Comparison of ENCODE assay signal across 12 cellular contexts in genomic region chr2:141534671-141535359, GRCh38.
DNase-seq lines count a peak whose midpoint lies in the region; ATAC-seq, FAIRE-seq and TF ChIP-seq lines count a peak whose summit lies in the region.
"Had no signal": no experiment of that assay in that cellular context is flagged by ENCODE, and none has a peak within 500 bp of the region (broad histone marks: within the 10 kb centered on the region; RNA-seq: fewer than 3 reads in every experiment).

No MANE protein-coding gene starts in this region.

- RAD21 ChIA-PET in GM12878 (lab: Charles Lee; ENCODE audit: unreplicated experiment): no interaction called here

- CTCF ChIA-PET in GM12878 (lab: Yijun Ruan, JAX): no interaction called here

- peak overlapping the region; percentile 45 for H3K4me2 ChIP-seq in GM12878 (ENCODE audit: control insufficient read depth, insufficient read depth)
- H3K4me2 ChIP-seq in H9 (ENCODE audit: insufficient read depth, insufficient read length, low read length): no peak overlapping the region
- no peak overlapping the region for H3K4me2 ChIP-seq in hepatocyte

- 19% methylated on average over 4 of the region's 4 CpGs for WGBS in GM12878 (ENCODE audit: insufficient coverage, insufficient replicate concordance, low lambda C conversion rate, missing lambda C conversion rate)
- no CpG with 5 or more reads among the region's 4 CpGs for WGBS in H9 (ENCODE audit: extremely low coverage, insufficient read length, low lambda C conversion rate)
- 76% methylated on average over 4 of the region's 4 CpGs for WGBS in hepatocyte (ENCODE audit: low lambda C conversion rate, missing lambda C conversion rate)

- no peak overlapping the region for H4K91ac ChIP-seq in H9 (ENCODE audit: insufficient read length, low read depth, low read length)

- peak; percentile 68 for DNase-seq in GDM1 (lab: John Stamatoyannopoulos, UW)
- DNase-seq in GM12878 (ENCODE audit: low read depth, low spot score): no peak
- no peak for DNase-seq in posterior vena cava (ENCODE audit: low spot score)
- no peak for DNase-seq in H9
- no peak for DNase-seq in hepatocyte (ENCODE audit: low spot score)
- no peak for DNase-seq in HPDE6-E6E7 (ENCODE audit: extremely low spot score)
- DNase-seq: activated naive CD4-positive, alpha-beta T cell treated with anti-CD3 and anti-CD28 coated beads for 36 hours; RPMI8226 had no signal

- peaks cover under 1% of the 10 kb centered on the region for H3K4me1 ChIP-seq in GM12878 (ENCODE audit: control insufficient read depth, insufficient read depth, low read length)
- H3K4me1 ChIP-seq in H9 (ENCODE audit: insufficient read depth, low read length): no peaks in the 10 kb centered on the region
- H3K4me1 ChIP-seq in hepatocyte (ENCODE audit: insufficient read depth): no peaks in the 10 kb centered on the region
- H3K4me1 ChIP-seq: parathyroid adenoma had no signal

- H3K9ac ChIP-seq in GM12878 (ENCODE audit: control insufficient read depth, insufficient read depth, low read length) (no peak overlapping the region), H9 (ENCODE audit: extremely low read depth, insufficient read length, low read length) (no peak overlapping the region)
- H3K9ac ChIP-seq: parathyroid adenoma had no signal

- no peak overlapping the region for H3K4ac ChIP-seq in H9 (ENCODE audit: low read depth, low read length)

- POLR2A ChIA-PET in GM12878 (lab: Charles Lee): no interaction called here

- H4K8ac ChIP-seq in H9 (replicated peaks; ENCODE audit: insufficient read length, low read depth, low read length): no peak overlapping the region

- no peak overlapping the region for H4K5ac ChIP-seq in H9 (ENCODE audit: insufficient read length, low read depth, low read length)

- 0 out of 2 replicates have a peak overlapping the region, but pooled peaks have one; percentile 2 for H3K4me3 ChIP-seq in GM12878
- H3K4me3 ChIP-seq in hepatocyte: no peak overlapping the region

- no peaks in the 10 kb centered on the region for H3K9me3 ChIP-seq in GM12878 (replicated peaks; ENCODE audit: control insufficient read depth, insufficient read depth, low read length)
- H3K9me3 ChIP-seq in H9 (ENCODE audit: control insufficient read depth, low read depth, low read length): no peaks in the 10 kb centered on the region
- no peaks in the 10 kb centered on the region for H3K9me3 ChIP-seq in hepatocyte (ENCODE audit: low read depth)

- TF ChIP-seq CTCF in GM12878 (IDR thresholded peaks at IDR 0.05 in 2 of 3, conservative IDR thresholded peaks at IDR 0.05 in 1 of 3; ENCODE audit: control insufficient read depth in 2 of 3, extremely low read depth in 1 of 3, insufficient read depth in 1 of 3, low read depth in 3 of 3, low read length in 3 of 3) (no peak), H9 (conservative IDR thresholded peaks at IDR 0.05) (no peak), hepatocyte (IDR thresholded peaks at IDR 0.05; ENCODE audit: poor library complexity) (no peak)

- H3K79me2 ChIP-seq in GM12878 (ENCODE audit: control insufficient read depth, insufficient read depth, low read length) (no peaks in the 10 kb centered on the region), H9 (ENCODE audit: insufficient read depth, low read length) (no peaks in the 10 kb centered on the region), hepatocyte (no peaks in the 10 kb centered on the region)
- H3K79me2 ChIP-seq: parathyroid adenoma had no signal

- H2AFZ ChIP-seq in GM12878 (ENCODE audit: control insufficient read depth, low read depth, low read length) (peak overlapping the region; percentile 0; the same call in 1 of the 2 replicates), H9 (ENCODE audit: low read length) (no peak overlapping the region), hepatocyte (no peak overlapping the region)
- H2AFZ ChIP-seq: parathyroid adenoma had no signal

- BruUV-seq in GM12878 (replicated peaks; lab: Mats Ljungman, UMichigan): no TSS peak

- ATAC-seq in GM21447 (IDR thresholded peaks at IDR 0.05; ENCODE audit: unreplicated experiment) (peak; percentile 73), HG03432 (IDR thresholded peaks at IDR 0.05; ENCODE audit: unreplicated experiment) (peak; percentile 90), GM12878 (peak; percentile 57)

- peak; percentile 82 for FAIRE-seq in GM12878 (lab: Jason Lieb, UNC)

- H3K9me2 ChIP-seq in hepatocyte (replicated peaks; ENCODE audit: insufficient read depth): no peaks in the 10 kb centered on the region

- no peak overlapping the region for H3K14ac ChIP-seq in H9 (ENCODE audit: insufficient read depth, low read length)

- no peak overlapping the region for H3K18ac ChIP-seq in H9 (ENCODE audit: insufficient read length, low read depth, low read length)

- no peak overlapping the region; a peak in 1 of 7 replicates for H3K27ac Mint-ChIP-seq in H9
- H3K27ac Mint-ChIP-seq: activated naive CD4-positive, alpha-beta T cell treated with anti-CD3 and anti-CD28 coated beads for 36 hours had no signal

- H2BK15ac ChIP-seq in H9 (ENCODE audit: low read depth, low read length): no peak overlapping the region

- no peak overlapping the region for H2BK12ac ChIP-seq in H9 (ENCODE audit: insufficient read length, low read depth, low read length)

- intact Hi-C loops in GM12878 (cut with micrococcal nuclease; ENCODE audit: unreplicated experiment): no loop called here
- intact Hi-C loops in posterior vena cava (cut with DNase I): no loop called here

- no peak overlapping the region for H2BK120ac ChIP-seq in H9 (ENCODE audit: low read depth, low read length, poor library complexity, severe bottlenecking)

- TF ChIP-seq RAD21 in GM12878 (IDR thresholded peaks at IDR 0.05; ENCODE audit: insufficient read depth, low read depth, low read length): no peak

- H3K4me1 Mint-ChIP-seq in H9: no peaks in the 10 kb centered on the region

- no peak overlapping the region for H3K56ac ChIP-seq in H9 (ENCODE audit: insufficient read length, low read depth, low read length)

- H3K9me3 Mint-ChIP-seq in H9: no peaks in the 10 kb centered on the region

- H3K4me3 Mint-ChIP-seq in H9: no peak overlapping the region
- H3K4me3 Mint-ChIP-seq: activated naive CD4-positive, alpha-beta T cell treated with anti-CD3 and anti-CD28 coated beads for 36 hours had no signal

- no peak overlapping the region for H2BK20ac ChIP-seq in H9 (ENCODE audit: low read depth, low read length, poor library complexity, severe bottlenecking)

- SMC1A ChIA-PET in GM12878 (lab: Charles Lee; ENCODE audit: uncharacterized antibody, unreplicated experiment): no interaction called here

- H3K27me3 Mint-ChIP-seq in H9 (ENCODE audit: low read depth): no peaks in the 10 kb centered on the region

- no peaks in the 10 kb centered on the region for H3K36me3 Mint-ChIP-seq in H9 (ENCODE audit: insufficient read depth in 1 of 3, low read depth in 3 of 3)

- in situ Hi-C loops in GM12878 (cut with MboI): no loop called here

- TF ChIP-seq EP300 in GM12878 (IDR thresholded peaks at IDR 0.05; ENCODE audit: borderline replicate concordance in 1 of 2, control insufficient read depth in 1 of 2, low read depth in 2 of 2, low read length in 2 of 2): no peak

- H4K20me1 ChIP-seq in GM12878 (ENCODE audit: control insufficient read depth, insufficient read depth): no peaks in the 10 kb centered on the region
- H4K20me1 ChIP-seq in H9 (ENCODE audit: control insufficient read depth, insufficient read depth, insufficient read length): no peaks in the 10 kb centered on the region
- H4K20me1 ChIP-seq in hepatocyte (ENCODE audit: insufficient read depth, poor library complexity, severe bottlenecking): no peaks in the 10 kb centered on the region

- no peak overlapping the region for H3K23ac ChIP-seq in H9 (ENCODE audit: insufficient read length, low read depth, low read length)

- no peak overlapping the region for H2AK5ac ChIP-seq in H9 (ENCODE audit: insufficient read length, low read length)

- H2BK5ac ChIP-seq in H9 (ENCODE audit: insufficient read length, low read length): no peak overlapping the region

- H3K23me2 ChIP-seq in H9 (ENCODE audit: insufficient read length, low read depth, low read length, poor library complexity, severe bottlenecking): no peaks in the 10 kb centered on the region

- H3T11ph ChIP-seq in H9 (ENCODE audit: low read length): no peak overlapping the region

- no peak overlapping the region for H3K27ac ChIP-seq in GM12878 (ENCODE audit: control insufficient read depth, insufficient read depth)
- no peak overlapping the region for H3K27ac ChIP-seq in H9 (ENCODE audit: insufficient read length, low read depth, low read length)
- no peak overlapping the region for H3K27ac ChIP-seq in hepatocyte
- H3K27ac ChIP-seq: C4-2B, parathyroid adenoma had no signal

- H3K36me3 ChIP-seq in GM12878 (ENCODE audit: control insufficient read depth in 2 of 2, insufficient read depth in 2 of 2, low read length in 1 of 2) (no peaks in the 10 kb centered on the region), hepatocyte (replicated peaks; ENCODE audit: insufficient read depth, low read depth) (no peaks in the 10 kb centered on the region)

- TF ChIP-seq POLR2A in GM12878 (IDR thresholded peaks at IDR 0.05; ENCODE audit: low read depth, low read length): no peak

- H3K79me1 ChIP-seq in H9 (ENCODE audit: insufficient read depth, low read depth, low read length, poor library complexity, severe bottlenecking): no peaks in the 10 kb centered on the region

- H3K27me3 ChIP-seq in GM12878 (replicated peaks in 1 of 2; ENCODE audit: control insufficient read depth in 2 of 2, insufficient read depth in 2 of 2, low read length in 1 of 2): no peaks in the 10 kb centered on the region
- no peaks in the 10 kb centered on the region for H3K27me3 ChIP-seq in H9 (ENCODE audit: insufficient read depth, low read length)
- no peaks in the 10 kb centered on the region for H3K27me3 ChIP-seq in hepatocyte

TF ChIP-seq in GM12878, 131 proteins besides CTCF, POLR2A, EP300 and RAD21 (continues in another document):
- TF ChIP-seq MAX (IDR thresholded peaks at IDR 0.05; ENCODE audit: low read depth, low read length): no peak
- peak in 1 of 2 experiments; percentile 96; a peak in 2 of 4 replicates for TF ChIP-seq ETV6 (conservative IDR thresholded peaks at IDR 0.05 in 1 of 2, IDR thresholded peaks at IDR 0.05 in 1 of 2; ENCODE audit: borderline replicate concordance in 1 of 2, low read depth in 1 of 2)
- TF ChIP-seq CBX3 (IDR thresholded peaks at IDR 0.05; ENCODE audit: borderline replicate concordance, low read depth): no peak
- peak; percentile 88 for TF ChIP-seq RUNX3 (IDR thresholded peaks at IDR 0.05; ENCODE audit: low read length)
